In the genomic region with DNA sequence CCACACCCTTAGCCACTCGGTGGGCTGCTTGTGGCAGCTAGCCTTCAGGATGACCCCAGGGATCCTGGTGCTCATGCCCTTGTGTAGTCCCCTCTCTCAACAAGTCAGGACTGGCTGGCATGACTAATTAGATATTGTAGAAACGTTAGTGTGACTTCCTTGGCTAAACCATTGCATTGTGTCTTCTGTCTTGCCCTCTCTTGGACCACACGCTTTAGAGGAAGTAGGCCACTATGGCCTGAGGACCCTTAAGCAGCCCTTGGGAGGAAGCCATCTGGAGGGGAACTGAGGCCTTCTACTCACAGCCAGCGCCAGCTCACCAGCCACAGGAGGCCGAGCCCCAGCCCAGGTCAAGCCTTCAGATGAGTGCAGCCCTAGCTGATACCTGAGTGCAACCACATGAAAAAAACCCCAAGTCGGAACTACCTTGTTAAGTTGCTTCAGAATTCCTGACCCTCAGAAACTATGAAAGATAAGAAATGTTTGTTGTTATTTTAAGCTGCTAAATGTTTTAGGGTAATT, we compare ENCODE assay signal across 22 cellular contexts. TPM values are rescaled to one million over a fixed set of nuclear protein-coding genes. Genes with fewer than 3 reads are reported as not detected.
"Had no signal": no experiment of that assay in that cellular context is flagged by ENCODE, and none has a peak within 500 bp of the region (broad histone marks: within the 10 kb centered on the region; RNA-seq: fewer than 3 reads in every experiment).

No MANE protein-coding gene starts in this region.

- H3K27me3 ChIP-seq: cardiac muscle cell, hepatocyte, neural progenitor cell, ovary, sigmoid colon had no signal

- H3K4me1 ChIP-seq: neural progenitor cell, sigmoid colon had no signal

- ATAC-seq: activated CD4-positive, alpha-beta T cell treated with anti-CD3 and anti-CD28 coated beads for 36 hours; activated T-helper 17 cell treated with anti-CD3 and anti-CD28 coated beads, Interleukin-2, amount 50 U/mL, for 72 hours; WTC11 had no signal

- H3K4me2 ChIP-seq: hepatocyte, neural progenitor cell had no signal

- H2AFZ ChIP-seq: hepatocyte, neural progenitor cell had no signal

- H3K36me3 ChIP-seq: cardiac muscle cell, neural progenitor cell, ovary, sigmoid colon had no signal

- H3K4me3 ChIP-seq: cardiac muscle cell, dorsolateral prefrontal cortex, hepatocyte, mucosa of descending colon, neural progenitor cell, ovary, sigmoid colon had no signal

- H3K27ac ChIP-seq: cardiac muscle cell, hepatocyte, neural progenitor cell, ovary, sigmoid colon had no signal

- H3K9ac ChIP-seq: neural progenitor cell had no signal

- H3K79me2 ChIP-seq: hepatocyte had no signal

- H3K9me3 ChIP-seq: mucosa of descending colon, ovary, sigmoid colon had no signal

- DNase-seq: activated CD4-positive, alpha-beta memory T cell treated with anti-CD3 and anti-CD28 coated beads for 36 hours; activated CD4-positive, alpha-beta T cell treated with anti-CD3 and anti-CD28 coated beads for 36 hours; activated naive CD4-positive, alpha-beta T cell; activated naive CD8-positive, alpha-beta T cell treated with anti-CD3 and anti-CD28 coated beads for 36 hours; activated T-cell treated with anti-CD3 and anti-CD28 coated beads, Interleukin-2, amount 50 U/mL, for 1 hour; amniotic stem cell; mesenchymal stem cell; mucosa of descending colon; naive B cell; ovary; sigmoid colon; stimulated activated CD4-positive, alpha-beta T cell treated with anti-CD3 and anti-CD28 coated beads, Interleukin-4, amount 100 ng/mL, for 4 hours had no signal

RNA-seq across cellular contexts. Expression of a gene that starts 10.1 kb away (rescaled TPM):
- total RNA-seq: activated CD4-positive, alpha-beta memory T cell treated with anti-CD3 and anti-CD28 coated beads for 36 hours; activated CD4-positive, alpha-beta T cell treated with anti-CD3 and anti-CD28 coated beads for 36 hours; activated naive CD8-positive, alpha-beta T cell treated with anti-CD3 and anti-CD28 coated beads for 36 hours; fibroblast of villous mesenchyme; glomerular endothelial cell; hepatocyte; pulmonary artery endothelial cell; T-helper 2 cell treated with Interferon-gamma antibody and Interleukin-4, amounts not matched to agents 100 ng/mL and 5 ng/mL, for 36 hours had no signal
- polyA plus RNA-seq: hepatocyte had no signal
